In genomic region chr11:65506316-65506769, GRCh38 we compare ENCODE assay signal across 8 cellular contexts. TPM values are rescaled to one million over a fixed set of nuclear protein-coding genes. Genes with fewer than 3 reads are reported as not detected.
DNase-seq lines count a peak whose midpoint lies in the region; ATAC-seq, FAIRE-seq and TF ChIP-seq lines count a peak whose summit lies in the region.

No MANE protein-coding gene starts in this region.

- H3K27ac Mint-ChIP-seq in activated naive CD8-positive, alpha-beta T cell treated with anti-CD3 and anti-CD28 coated beads, Interleukin-2, amount 50 U/mL, for 24 hours: peak overlapping the region; percentile 90
- peak overlapping the region; percentile 92 for H3K27ac Mint-ChIP-seq in mesothelial cell of epicardium

- H3K9me3 Mint-ChIP-seq in activated naive CD8-positive, alpha-beta T cell treated with anti-CD3 and anti-CD28 coated beads, Interleukin-2, amount 50 U/mL, for 24 hours: no peaks in the 10 kb centered on the region
- no peaks in the 10 kb centered on the region for H3K9me3 Mint-ChIP-seq in mesothelial cell of epicardium

- peaks cover 54% of the 10 kb centered on the region for H3K4me1 Mint-ChIP-seq in activated naive CD8-positive, alpha-beta T cell treated with anti-CD3 and anti-CD28 coated beads, Interleukin-2, amount 50 U/mL, for 24 hours
- H3K4me1 Mint-ChIP-seq in mesothelial cell of epicardium: peaks cover 41% of the 10 kb centered on the region

- DNase-seq in AG10803 (ENCODE audit: low read depth) (no peak), mesothelial cell of epicardium (ENCODE audit: low spot score in 2 of 2, unreplicated experiment in 2 of 2) (no peak), HTR-8/SVneo (ENCODE audit: insufficient read length, low spot score) (no peak), NCI-H226 (no peak), SHP77 (lab: John Stamatoyannopoulos, UW) (no peak), cortex of kidney (lab: John Stamatoyannopoulos, UW) (no peak)
- DNase-seq in activated naive CD8-positive, alpha-beta T cell treated with anti-CD3 and anti-CD28 coated beads, Interleukin-2, amount 50 U/mL, for 24 hours: no peak

- H3K27me3 Mint-ChIP-seq in activated naive CD8-positive, alpha-beta T cell treated with anti-CD3 and anti-CD28 coated beads, Interleukin-2, amount 50 U/mL, for 24 hours: no peaks in the 10 kb centered on the region
- no peaks in the 10 kb centered on the region for H3K27me3 Mint-ChIP-seq in mesothelial cell of epicardium (ENCODE audit: low read depth)

- ATAC-seq in HG02588 (IDR thresholded peaks at IDR 0.05; ENCODE audit: unreplicated experiment): peak; percentile 0
- ATAC-seq in activated naive CD8-positive, alpha-beta T cell treated with anti-CD3 and anti-CD28 coated beads, Interleukin-2, amount 50 U/mL, for 24 hours: no peak

- FAIRE-seq in HTR-8/SVneo (lab: Jason Lieb, UNC): no peak

- H3K4me3 ChIP-seq in AG10803 (ENCODE audit: low read length): peak overlapping the region; percentile 96

- H3K36me3 Mint-ChIP-seq in activated naive CD8-positive, alpha-beta T cell treated with anti-CD3 and anti-CD28 coated beads, Interleukin-2, amount 50 U/mL, for 24 hours (ENCODE audit: low read depth): peaks cover 3% of the 10 kb centered on the region
- peaks cover 38% of the 10 kb centered on the region for H3K36me3 Mint-ChIP-seq in mesothelial cell of epicardium

- TF ChIP-seq CTCF in AG10803 (conservative IDR thresholded peaks at IDR 0.05; ENCODE audit: low read length) (no peak), mesothelial cell of epicardium (IDR thresholded peaks at IDR 0.05; ENCODE audit: unreplicated experiment) (no peak)

- H3K4me3 Mint-ChIP-seq in activated naive CD8-positive, alpha-beta T cell treated with anti-CD3 and anti-CD28 coated beads, Interleukin-2, amount 50 U/mL, for 24 hours: no peak overlapping the region
- H3K4me3 Mint-ChIP-seq in mesothelial cell of epicardium: no peak overlapping the region

RNA-seq across cellular contexts. Expression of gene MALAT1, which starts 7.5 kb away (rescaled TPM):
- total RNA-seq in mesothelial cell of epicardium: 15,343 to 16,172 TPM (median 16,018 TPM) in 3 replicates

RNA-seq across cellular contexts. Expression of gene SCYL1, which starts 18.5 kb away (rescaled TPM):
- total RNA-seq in mesothelial cell of epicardium: 83.4 to 91.1 TPM (median 89.5 TPM) in 3 replicates

RNA-seq across cellular contexts. Expression of gene LTBP3, which starts 51.8 kb away (rescaled TPM):
- total RNA-seq in mesothelial cell of epicardium: 314 to 333 TPM (median 318 TPM) in 3 replicates
